ENCODE assay signal across 25 cellular contexts in the genomic region with DNA sequence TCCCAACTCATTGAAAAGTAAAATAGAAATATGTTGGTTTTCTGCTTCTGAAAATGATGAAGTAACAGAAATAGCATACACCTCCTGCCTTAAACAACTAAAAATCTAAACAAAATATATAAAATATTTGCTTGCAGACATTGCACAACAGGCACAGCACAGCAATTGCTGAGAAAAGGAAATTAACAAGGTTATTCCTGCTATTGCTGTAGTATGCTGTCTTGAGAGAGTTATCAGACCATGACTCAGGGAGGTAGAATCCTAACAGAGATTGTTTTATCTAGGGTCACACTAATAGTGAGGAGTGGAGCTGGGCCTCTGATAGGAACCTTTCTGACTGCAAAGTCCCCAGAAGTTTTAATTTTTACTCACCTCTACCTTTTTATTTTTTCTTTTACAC.
DNase-seq lines count a peak whose midpoint lies in the region; ATAC-seq and TF ChIP-seq lines count a peak whose summit lies in the region.
"Had no signal": no experiment of that assay in that cellular context is flagged by ENCODE, and none has a peak within 500 bp of the region (broad histone marks: within the 10 kb centered on the region; RNA-seq: fewer than 3 reads in every experiment).

No MANE protein-coding gene starts in this region.

- no peaks in the 10 kb centered on the region for H3K27me3 Mint-ChIP-seq in activated CD8-positive, alpha-beta T cell treated with anti-CD3 and anti-CD28 coated beads for 36 hours

- H3K9me3 ChIP-seq in body of pancreas, result no peaks in the 10 kb centered on the region
- H3K9me3 ChIP-seq in upper lobe of right lung, result no peaks in the 10 kb centered on the region
- H3K9me3 ChIP-seq: mucosa of descending colon had no signal

- no peak for TF ChIP-seq EP300 in Ishikawa (IDR thresholded peaks at IDR 0.05; ENCODE audit: borderline replicate concordance)

- intact Hi-C loops in body of pancreas (cut with DNase I), result no loop called here
- intact Hi-C loops in upper lobe of right lung (cut with DNase I), result no loop called here
- intact Hi-C loops in activated CD8-positive, alpha-beta T cell treated with anti-CD3 and anti-CD28 coated beads for 36 hours (cut with micrococcal nuclease), result no loop called here

- no peaks in the 10 kb centered on the region for H3K27me3 ChIP-seq in body of pancreas
- H3K27me3 ChIP-seq in upper lobe of right lung, result no peaks in the 10 kb centered on the region
- H3K27me3 ChIP-seq: ascending aorta had no signal

- TF ChIP-seq CTCF in body of pancreas (IDR thresholded peaks at IDR 0.05) (no peak), upper lobe of right lung (IDR thresholded peaks at IDR 0.05) (no peak)
- no peak for TF ChIP-seq CTCF in activated CD8-positive, alpha-beta T cell treated with anti-CD3 and anti-CD28 coated beads for 36 hours (IDR thresholded peaks at IDR 0.05)

- H3K4me3 ChIP-seq in body of pancreas (no peak overlapping the region), upper lobe of right lung (no peak overlapping the region)
- H3K4me3 ChIP-seq: ascending aorta, coronary artery, K562, mucosa of descending colon had no signal

- peaks cover 16% of the 10 kb centered on the region for H3K36me3 Mint-ChIP-seq in activated CD8-positive, alpha-beta T cell treated with anti-CD3 and anti-CD28 coated beads for 36 hours (ENCODE audit: low read depth)

- ATAC-seq in body of pancreas (peak; percentile 24), upper lobe of right lung (no peak), GM19455 (IDR thresholded peaks at IDR 0.05; ENCODE audit: unreplicated experiment) (no peak)
- no peak for ATAC-seq in activated CD8-positive, alpha-beta T cell treated with anti-CD3 and anti-CD28 coated beads for 36 hours
- ATAC-seq: K562, mucosa of descending colon, Right ventricle myocardium inferior, sciatic nerve had no signal

- no peak overlapping the region for H3K4me3 Mint-ChIP-seq in activated CD8-positive, alpha-beta T cell treated with anti-CD3 and anti-CD28 coated beads for 36 hours
- H3K4me3 Mint-ChIP-seq: activated T-helper 1 cell treated with anti-CD3 and anti-CD28 coated beads, Interleukin-12 subunit alpha, Interleukin-12 subunit beta, Interleukin-2, Interleukin-4 antibody, amounts not matched to agents 30 ng/mL and 10 ng/mL and 1 ng/mL, durations not matched to agents 14 hours and 24 hours and 36 hours; nephron progenitor cell had no signal

- POLR2A ChIA-PET in activated CD8-positive, alpha-beta T cell treated with anti-CD3 and anti-CD28 coated beads for 36 hours (lab: Charles Lee), result no interaction called here

- TF ChIP-seq RAD21 in Ishikawa (IDR thresholded peaks at IDR 0.05; ENCODE audit: low read depth), result no peak

- H3K4me1 ChIP-seq in body of pancreas (peaks cover 24% of the 10 kb centered on the region), upper lobe of right lung (no peaks in the 10 kb centered on the region)

- H3K36me3 ChIP-seq in body of pancreas (replicated peaks in 1 of 2; ENCODE audit: insufficient read depth in 1 of 2, low read depth in 2 of 2) (no peaks in the 10 kb centered on the region), upper lobe of right lung (no peaks in the 10 kb centered on the region)
- H3K36me3 ChIP-seq: ascending aorta had no signal

- peak; percentile 5 for DNase-seq in AG08396 (ENCODE audit: low spot score)
- DNase-seq in body of pancreas, result no peak
- DNase-seq in hepatic stellate cell (ENCODE audit: low spot score), result peak; percentile 2
- no peak for DNase-seq in upper lobe of right lung
- DNase-seq in DMS53 treated with DMSO at 0.1 percent for 48 hours (lab: John Stamatoyannopoulos, UW; ENCODE audit: unreplicated experiment), result no peak
- DNase-seq in activated CD8-positive, alpha-beta T cell treated with anti-CD3 and anti-CD28 coated beads for 36 hours, result no peak
- DNase-seq: ACHN; activated CD4-positive, alpha-beta T cell treated with anti-CD3 and anti-CD28 coated beads for 4 hours; activated naive CD4-positive, alpha-beta T cell treated with anti-CD3 and anti-CD28 coated beads, Interleukin-2, amount 50 U/mL, for 16 hours; HCEC 1CT; mucosa of descending colon; NCI-H1694 treated with DMSO at 0.1 percent for 48 hours; NCI-H2227 treated with DMSO at 0.1 percent for 48 hours; NCI-H774; nephron progenitor cell; posterior cingulate gyrus; substantia nigra had no signal

- CTCF ChIA-PET in activated CD8-positive, alpha-beta T cell treated with anti-CD3 and anti-CD28 coated beads for 36 hours (lab: Charles Lee), result no interaction called here

- no peak overlapping the region for H3K27ac Mint-ChIP-seq in activated CD8-positive, alpha-beta T cell treated with anti-CD3 and anti-CD28 coated beads for 36 hours
- H3K27ac Mint-ChIP-seq: activated T-helper 1 cell treated with anti-CD3 and anti-CD28 coated beads, Interleukin-12 subunit alpha, Interleukin-12 subunit beta, Interleukin-2, Interleukin-4 antibody, amounts not matched to agents 30 ng/mL and 10 ng/mL and 1 ng/mL, durations not matched to agents 14 hours and 24 hours and 36 hours; nephron progenitor cell had no signal

- H3K4me1 Mint-ChIP-seq in activated CD8-positive, alpha-beta T cell treated with anti-CD3 and anti-CD28 coated beads for 36 hours (ENCODE audit: low read depth), result peaks cover 35% of the 10 kb centered on the region
- H3K4me1 Mint-ChIP-seq: nephron progenitor cell had no signal

- no peak for TF ChIP-seq POLR2A in body of pancreas (IDR thresholded peaks at IDR 0.05)

- H3K27ac ChIP-seq in body of pancreas (no peak overlapping the region), upper lobe of right lung (no peak overlapping the region)
- H3K27ac ChIP-seq: ascending aorta, coronary artery had no signal

- H3K9me3 Mint-ChIP-seq in activated CD8-positive, alpha-beta T cell treated with anti-CD3 and anti-CD28 coated beads for 36 hours, result no peaks in the 10 kb centered on the region
- H3K9me3 Mint-ChIP-seq: activated T-helper 1 cell treated with anti-CD3 and anti-CD28 coated beads, Interleukin-12 subunit alpha, Interleukin-12 subunit beta, Interleukin-2, Interleukin-4 antibody, amounts not matched to agents 30 ng/mL and 10 ng/mL and 1 ng/mL, durations not matched to agents 14 hours and 24 hours and 36 hours; nephron progenitor cell had no signal

TF ChIP-seq in Ishikawa, 13 proteins besides CTCF, POLR2A, EP300 and RAD21:
- TF ChIP-seq CREB1 (IDR thresholded peaks at IDR 0.05; ENCODE audit: low read depth) (no peak), CEBPB (IDR thresholded peaks at IDR 0.05) (0 out of 2 replicates have a peak, but pooled peaks have one; percentile 7)

Comparison
In these comparisons a context has a peak if more than half of its experiments do, and no peak if none do; other contexts are left out.
1. DNase-seq: peak in AG08396 (single experiment) and hepatic stellate cell (single experiment); none in body of pancreas (0 of 4), upper lobe of right lung (single experiment), DMS53 treated with DMSO at 0.1 percent for 48 hours (single experiment) and activated CD8-positive, alpha-beta T cell treated with anti-CD3 and anti-CD28 coated beads for 36 hours (single experiment).